31 cellular contexts compared by ENCODE assay signal in genomic region chr3:127403795-127404194, GRCh38.
"Had no signal": no experiment of that assay in that cellular context is flagged by ENCODE, and none has a peak within 500 bp of the region (broad histone marks: within the 10 kb centered on the region; RNA-seq: fewer than 3 reads in every experiment).

No MANE protein-coding gene starts in this region.

- FAIRE-seq: frontal cortex had no signal

- ATAC-seq: activated CD4-positive, CD25-positive, alpha-beta regulatory T cell treated with anti-CD3 and anti-CD28 coated beads, Interleukin-2, amount 50 U/mL, for 24 hours; activated CD8-positive, alpha-beta memory T cell treated with anti-CD3 and anti-CD28 coated beads, Interleukin-2, amount 10 ng/mL, durations not matched to agents 7 days and 5 days; activated CD8-positive, alpha-beta T cell treated with anti-CD3 and anti-CD28 coated beads, Interleukin-2, amount 10 ng/mL, durations not matched to agents 7 days and 5 days; activated naive CD4-positive, alpha-beta T cell treated with anti-CD3 and anti-CD28 coated beads, Interleukin-2, amount 50 U/mL, for 72 hours; activated T-cell treated with anti-CD3 and anti-CD28 coated beads, Interleukin-2, amount 50 U/mL, for 72 hours; esophagus mucosa; T-helper 17 cell had no signal

- H3K4me1 Mint-ChIP-seq: activated B cell treated with CpG ODN at 0.5 μM for 24 hours; activated CD4-positive, alpha-beta T cell treated with anti-CD3 and anti-CD28 coated beads, Interleukin-2, amount 10 ng/mL, durations not matched to agents 24 days and 14 days; activated CD8-positive, alpha-beta memory T cell treated with anti-CD3 and anti-CD28 coated beads, Interleukin-2, amount 10 ng/mL, durations not matched to agents 7 days and 5 days; activated naive CD4-positive, alpha-beta T cell treated with anti-CD3 and anti-CD28 coated beads, Interleukin-2, amount 10 ng/mL, durations not matched to agents 7 days and 5 days; activated naive CD8-positive, alpha-beta T cell treated with anti-CD3 and anti-CD28 coated beads, Interleukin-2, amount 10 ng/mL, durations not matched to agents 7 days and 5 days; central memory CD8-positive, alpha-beta T cell had no signal

- DNase-seq: activated B cell treated with CpG ODN at 0.5 μM for 24 hours; activated CD4-positive, alpha-beta memory T cell treated with anti-CD3 and anti-CD28 coated beads for 36 hours; activated CD4-positive, alpha-beta T cell treated with anti-CD3 and anti-CD28 coated beads, Interleukin-2, amount 10 ng/mL, durations not matched to agents 24 days and 14 days; activated CD8-positive, alpha-beta memory T cell treated with anti-CD3 and anti-CD28 coated beads, Interleukin-2, amount 10 ng/mL, durations not matched to agents 7 days and 5 days; activated CD8-positive, alpha-beta memory T cell treated with anti-CD3 and anti-CD28 coated beads, Interleukin-2, amount 50 U/mL, for 4 hours; activated CD8-positive, alpha-beta T cell treated with anti-CD3 and anti-CD28 coated beads, Interleukin-2, amount 10 ng/mL, durations not matched to agents 7 days and 5 days; activated gamma-delta T cell; activated naive CD4-positive, alpha-beta T cell; activated naive CD4-positive, alpha-beta T cell treated with anti-CD3 and anti-CD28 coated beads, Interleukin-2, amount 10 ng/mL, durations not matched to agents 7 days and 5 days; activated naive CD8-positive, alpha-beta T cell treated with anti-CD3 and anti-CD28 coated beads, Interleukin-2, amount 10 ng/mL, durations not matched to agents 7 days and 5 days; activated T-cell treated with anti-CD3 and anti-CD28 coated beads for 4 hours; activated T-cell treated with anti-CD3 and anti-CD28 coated beads, Interleukin-2, amount 50 U/mL, for 24 hours; activated T-cell treated with anti-CD3 and anti-CD28 coated beads, Interleukin-2, amount 50 U/mL, for 72 hours; dermis blood vessel endothelial cell; effector CD8-positive, alpha-beta T cell; foreskin fibroblast; T-helper 1 cell; T-helper 17 cell; T1000; WERI-Rb-1 had no signal

- H3K27ac ChIP-seq: ascending aorta, breast epithelium, cardiac muscle cell, coronary artery, WERI-Rb-1 had no signal

- H3K4me3 Mint-ChIP-seq: activated B cell treated with CpG ODN at 0.5 μM for 24 hours; activated CD4-positive, alpha-beta memory T cell treated with anti-CD3 and anti-CD28 coated beads for 36 hours; activated CD4-positive, alpha-beta T cell treated with anti-CD3 and anti-CD28 coated beads, Interleukin-2, amount 10 ng/mL, durations not matched to agents 24 days and 14 days; activated CD8-positive, alpha-beta memory T cell treated with anti-CD3 and anti-CD28 coated beads, Interleukin-2, amount 10 ng/mL, durations not matched to agents 7 days and 5 days; activated CD8-positive, alpha-beta T cell treated with anti-CD3 and anti-CD28 coated beads, Interleukin-2, amount 10 ng/mL, durations not matched to agents 7 days and 5 days; activated naive CD4-positive, alpha-beta T cell treated with anti-CD3 and anti-CD28 coated beads, Interleukin-2, amount 10 ng/mL, durations not matched to agents 7 days and 5 days; activated naive CD8-positive, alpha-beta T cell treated with anti-CD3 and anti-CD28 coated beads, Interleukin-2, amount 10 ng/mL, durations not matched to agents 7 days and 5 days; activated T-cell treated with anti-CD3 and anti-CD28 coated beads, Interleukin-2, amount 50 U/mL, for 24 hours; activated T-cell treated with anti-CD3 and anti-CD28 coated beads, Interleukin-2, amount 50 U/mL, for 72 hours; brain; central memory CD8-positive, alpha-beta T cell; T-helper 17 cell; T-helper 2 cell treated with Interferon-gamma antibody and Interleukin-4, amounts not matched to agents 5 μg/mL and 100 μg/mL, for 36 hours had no signal

- H3K36me3 Mint-ChIP-seq: activated CD4-positive, alpha-beta memory T cell treated with anti-CD3 and anti-CD28 coated beads for 36 hours; activated CD8-positive, alpha-beta memory T cell treated with anti-CD3 and anti-CD28 coated beads, Interleukin-2, amount 10 ng/mL, durations not matched to agents 7 days and 5 days; activated naive CD4-positive, alpha-beta T cell treated with anti-CD3 and anti-CD28 coated beads, Interleukin-2, amount 10 ng/mL, durations not matched to agents 7 days and 5 days; activated naive CD4-positive, alpha-beta T cell treated with anti-CD3 and anti-CD28 coated beads, Interleukin-2, amount 50 U/mL, for 72 hours; activated naive CD8-positive, alpha-beta T cell treated with anti-CD3 and anti-CD28 coated beads, Interleukin-2, amount 10 ng/mL, durations not matched to agents 7 days and 5 days; brain had no signal

- H3K27me3 ChIP-seq: ascending aorta, breast epithelium, cardiac muscle cell had no signal

- H3K36me3 ChIP-seq: ascending aorta, breast epithelium, cardiac muscle cell, WERI-Rb-1 had no signal

- H3K4me1 ChIP-seq: ascending aorta, breast epithelium had no signal

- H3K27ac Mint-ChIP-seq: activated B cell treated with CpG ODN at 0.5 μM for 24 hours; activated CD4-positive, alpha-beta memory T cell treated with anti-CD3 and anti-CD28 coated beads for 36 hours; activated CD4-positive, alpha-beta T cell treated with anti-CD3 and anti-CD28 coated beads, Interleukin-2, amount 10 ng/mL, durations not matched to agents 24 days and 14 days; activated CD8-positive, alpha-beta memory T cell treated with anti-CD3 and anti-CD28 coated beads, Interleukin-2, amount 10 ng/mL, durations not matched to agents 7 days and 5 days; activated CD8-positive, alpha-beta T cell treated with anti-CD3 and anti-CD28 coated beads, Interleukin-2, amount 10 ng/mL, durations not matched to agents 7 days and 5 days; activated naive CD4-positive, alpha-beta T cell treated with anti-CD3 and anti-CD28 coated beads, Interleukin-2, amount 10 ng/mL, durations not matched to agents 7 days and 5 days; activated naive CD8-positive, alpha-beta T cell treated with anti-CD3 and anti-CD28 coated beads, Interleukin-2, amount 10 ng/mL, durations not matched to agents 7 days and 5 days; activated T-cell treated with anti-CD3 and anti-CD28 coated beads, Interleukin-2, amount 50 U/mL, for 24 hours; activated T-cell treated with anti-CD3 and anti-CD28 coated beads, Interleukin-2, amount 50 U/mL, for 72 hours; T-helper 17 cell; T-helper 2 cell treated with Interferon-gamma antibody and Interleukin-4, amounts not matched to agents 5 μg/mL and 100 μg/mL, for 36 hours had no signal

- H3K4me3 ChIP-seq: ascending aorta, breast epithelium, cardiac muscle cell, coronary artery had no signal

- H3K9me3 ChIP-seq: ascending aorta, breast epithelium had no signal

- H3K9me3 Mint-ChIP-seq: activated CD4-positive, alpha-beta memory T cell treated with anti-CD3 and anti-CD28 coated beads for 36 hours; activated CD4-positive, alpha-beta T cell treated with anti-CD3 and anti-CD28 coated beads, Interleukin-2, amount 10 ng/mL, durations not matched to agents 24 days and 14 days; activated naive CD4-positive, alpha-beta T cell treated with anti-CD3 and anti-CD28 coated beads, Interleukin-2, amount 10 ng/mL, durations not matched to agents 7 days and 5 days; activated naive CD4-positive, alpha-beta T cell treated with anti-CD3 and anti-CD28 coated beads, Interleukin-2, amount 50 U/mL, for 72 hours; activated naive CD8-positive, alpha-beta T cell treated with anti-CD3 and anti-CD28 coated beads, Interleukin-2, amount 10 ng/mL, durations not matched to agents 7 days and 5 days; activated T-cell treated with anti-CD3 and anti-CD28 coated beads, Interleukin-2, amount 50 U/mL, for 24 hours; activated T-cell treated with anti-CD3 and anti-CD28 coated beads, Interleukin-2, amount 50 U/mL, for 72 hours; central memory CD8-positive, alpha-beta T cell; T-helper 2 cell treated with Interferon-gamma antibody and Interleukin-4, amounts not matched to agents 5 μg/mL and 100 μg/mL, for 36 hours had no signal
